13 cellular contexts compared by ENCODE assay signal in genomic region chr2:147554708-147555107, GRCh38.
"Had no signal": no experiment of that assay in that cellular context is flagged by ENCODE, and none has a peak within 500 bp of the region (broad histone marks: within the 10 kb centered on the region; RNA-seq: fewer than 3 reads in every experiment).

No MANE protein-coding gene starts in this region.

- DNase-seq: activated CD4-positive, CD25-positive, alpha-beta regulatory T cell treated with anti-CD3 and anti-CD28 coated beads, Interleukin-2, amount 50 U/mL, for 72 hours; activated naive CD8-positive, alpha-beta T cell treated with anti-CD3 and anti-CD28 coated beads for 36 hours; amniotic stem cell; colonic mucosa; stimulated activated CD4-positive, alpha-beta T cell treated with anti-CD3 and anti-CD28 coated beads, Interleukin-1b, Interleukin-23, amount 100 ng/mL, for 48 hours; stimulated activated CD8-positive, alpha-beta memory T cell treated with anti-CD3 and anti-CD28 coated beads, Interleukin-4, amount 100 ng/mL, for 48 hours; stimulated activated naive CD4-positive, alpha-beta T cell; substantia nigra; SW 1271; T-helper 2 cell; transverse colon had no signal

- H3K36me3 ChIP-seq: colonic mucosa, transverse colon had no signal

- H2AFZ ChIP-seq: hepatocyte had no signal

- H3K27me3 ChIP-seq: colonic mucosa, hepatocyte, transverse colon had no signal

- H3K4me1 ChIP-seq: colonic mucosa had no signal

- H3K4me2 ChIP-seq: hepatocyte had no signal

- H3K79me2 ChIP-seq: hepatocyte had no signal

- H3K4me3 ChIP-seq: colonic mucosa, hepatocyte, transverse colon had no signal

- H3K9me3 ChIP-seq: colonic mucosa, transverse colon had no signal

- H3K27ac ChIP-seq: colonic mucosa, hepatocyte, transverse colon, VCaP had no signal
